ENCODE assay signal across 8 cellular contexts in the genomic region with DNA sequence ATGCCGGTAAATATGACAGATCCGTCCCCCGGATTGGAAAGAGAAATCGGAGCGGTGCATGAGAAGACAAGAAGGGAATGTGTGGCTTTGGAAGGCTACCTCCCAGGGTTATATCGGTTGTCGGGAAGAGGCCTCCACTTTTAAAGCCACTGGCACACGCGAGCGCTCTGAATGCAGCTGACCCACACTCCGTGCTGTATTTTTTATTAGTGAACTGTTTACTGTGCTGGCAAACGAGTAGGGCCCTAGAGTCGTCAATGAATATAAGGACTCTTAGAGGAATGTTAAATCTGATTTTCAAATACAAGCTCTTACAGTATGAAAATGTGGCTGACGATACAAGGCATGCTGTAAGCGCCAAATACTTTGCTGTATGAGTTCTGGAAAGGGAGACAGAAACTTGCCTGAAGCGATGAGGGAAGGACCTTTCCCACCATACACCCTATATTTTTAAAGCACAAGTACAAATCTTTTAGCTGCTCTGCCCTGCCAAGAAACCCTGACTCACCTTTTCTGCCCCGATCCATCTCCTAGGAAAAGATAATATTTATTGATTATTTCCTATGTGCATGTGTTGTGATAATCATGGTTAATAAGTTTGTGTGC. TPM values are rescaled to one million over a fixed set of nuclear protein-coding genes. Genes with fewer than 3 reads are reported as not detected.
DNase-seq lines count a peak whose midpoint lies in the region; ATAC-seq, FAIRE-seq and TF ChIP-seq lines count a peak whose summit lies in the region.

No MANE protein-coding gene starts in this region.

- H4K20me1 ChIP-seq in Loucy (ENCODE audit: insufficient read depth, low read length, poor library complexity, severe bottlenecking) = peaks cover 11% of the 10 kb centered on the region

- peak overlapping the region; percentile 86 to 98 for H3K27ac ChIP-seq in coronary artery

- H2AFZ ChIP-seq in Loucy (ENCODE audit: low read length) = peak overlapping the region; percentile 68

- peak overlapping the region; percentile 97 for H3K4me2 ChIP-seq in Loucy (ENCODE audit: low read depth, low read length, poor library complexity, severe bottlenecking)

- DNase-seq in GM18507 (ENCODE audit: extremely low spot score, insufficient read length, low read depth) (no peak), coronary artery (ENCODE audit: low spot score) (no peak), ureter (ENCODE audit: low spot score) (no peak)
- no peak for DNase-seq in activated effector memory CD4-positive, alpha-beta T cell treated with Interleukin-2 at 50 U/mL for 16 hours

- TF ChIP-seq CTCF in Loucy (conservative IDR thresholded peaks at IDR 0.05; ENCODE audit: low read length) = no peak
- TF ChIP-seq CTCF in coronary artery (IDR thresholded peaks at IDR 0.05) = no peak

- H3F3A ChIP-seq in Loucy (ENCODE audit: low read depth) = 0 out of 2 replicates have a peak, but pooled peaks cover 3% of the 10 kb centered on the region

- H3K27me3 ChIP-seq in Loucy (ENCODE audit: insufficient read depth, low read length, poor library complexity, severe bottlenecking) = no peaks in the 10 kb centered on the region
- no peaks in the 10 kb centered on the region for H3K27me3 ChIP-seq in mononuclear cell (ENCODE audit: insufficient read depth, low read length)

- no peaks in the 10 kb centered on the region for H3K9me3 ChIP-seq in Loucy (ENCODE audit: insufficient read depth, low read depth, low read length)
- H3K9me3 ChIP-seq in mononuclear cell (ENCODE audit: low read depth, low read length) = no peaks in the 10 kb centered on the region

- peaks cover 38% of the 10 kb centered on the region for H3K4me1 ChIP-seq in Loucy (ENCODE audit: insufficient read depth, low read length, poor library complexity, severe bottlenecking)
- H3K4me1 ChIP-seq in mononuclear cell (ENCODE audit: insufficient read depth, low read length) = peaks cover 29% of the 10 kb centered on the region

- peak overlapping the region; percentile 87 for H3K4me3 ChIP-seq in Loucy (ENCODE audit: low read length, poor library complexity, severe bottlenecking)
- peak overlapping the region; percentile 97 for H3K4me3 ChIP-seq in coronary artery
- peak overlapping the region; percentile 72 for H3K4me3 ChIP-seq in mononuclear cell (ENCODE audit: low read length)

- H3K9ac ChIP-seq in Loucy (ENCODE audit: low read depth, low read length, poor library complexity, severe bottlenecking) = peak overlapping the region; percentile 84

- H3K79me2 ChIP-seq in Loucy (ENCODE audit: insufficient read depth, low read length) = peaks cover 47% of the 10 kb centered on the region

- peak; percentile 67 for FAIRE-seq in GM18507 (lab: Jason Lieb, UNC)

- H3K36me3 ChIP-seq in Loucy (ENCODE audit: insufficient read depth, low read length) = no peaks in the 10 kb centered on the region

- H3K9me2 ChIP-seq in Loucy (replicated peaks; ENCODE audit: low read depth, low read length) = no peaks in the 10 kb centered on the region

- ATAC-seq in GM21526 (IDR thresholded peaks at IDR 0.05; ENCODE audit: low FRiP score, unreplicated experiment) (no peak), GM21423 (IDR thresholded peaks at IDR 0.05; ENCODE audit: unreplicated experiment) (no peak)

RNA-seq across cellular contexts. Expression of gene RUFY3, which starts 15.8 kb away (rescaled TPM):
- total RNA-seq in mononuclear cell (40.3 TPM), ureter (89.2 TPM)

RNA-seq across cellular contexts. Expression of gene UTP3, which starts 17.6 kb away (rescaled TPM):
- 15.4 TPM for total RNA-seq in mononuclear cell
- total RNA-seq in ureter = 26.0 TPM

RNA-seq across cellular contexts. Expression of gene JCHAIN, which starts 39.7 kb away (rescaled TPM):
- total RNA-seq in mononuclear cell = 45.8 TPM
- total RNA-seq in ureter = 374 TPM
